Comparison of ENCODE assay signal across 26 cellular contexts in the genomic region with DNA sequence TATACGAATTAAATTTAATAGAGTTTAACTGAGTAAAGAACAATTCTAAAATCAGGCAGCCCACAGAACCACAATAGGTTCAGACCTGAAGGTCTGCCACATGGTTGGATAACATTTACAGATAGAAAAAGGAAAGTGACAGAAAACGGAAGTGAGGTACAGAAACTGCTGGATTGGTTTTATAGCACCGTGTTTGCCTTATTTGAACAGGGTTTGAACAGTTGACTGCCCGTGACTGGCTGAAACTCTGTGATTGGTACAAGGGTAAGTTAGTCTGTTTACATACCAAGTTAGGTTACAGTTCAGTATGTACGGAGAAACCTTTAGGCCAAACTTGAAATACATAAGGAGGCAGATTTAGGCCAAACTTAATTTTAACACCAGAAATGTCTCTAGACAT.
DNase-seq lines count a peak whose midpoint lies in the region; ATAC-seq and TF ChIP-seq lines count a peak whose summit lies in the region.
"Had no signal": no experiment of that assay in that cellular context is flagged by ENCODE, and none has a peak within 500 bp of the region (broad histone marks: within the 10 kb centered on the region; RNA-seq: fewer than 3 reads in every experiment).

No MANE protein-coding gene starts in this region.

- POLR2A ChIA-PET in activated CD8-positive, alpha-beta T cell treated with anti-CD3 and anti-CD28 coated beads, Interleukin-2, amount 10 ng/mL, durations not matched to agents 7 days and 5 days (lab: Charles Lee), result no interaction called here
- POLR2A ChIA-PET in WTC11 (lab: Charles Lee), result no interaction called here

- peak overlapping the region; percentile 26 to 97 for H3K27ac Mint-ChIP-seq in natural killer cell treated with Interleukin-12 subunit alpha and Interleukin-12 subunit beta and Interleukin-15 and Interleukin-18, amount 100 ng/mL, for 72 hours
- no peak overlapping the region for H3K27ac Mint-ChIP-seq in natural killer cell
- peak overlapping the region in 3 of 5 experiments; percentile 54 to 86 (median 68) for H3K27ac Mint-ChIP-seq in brain
- no peak overlapping the region for H3K27ac Mint-ChIP-seq in activated naive CD4-positive, alpha-beta T cell treated with anti-CD3 and anti-CD28 coated beads, Interleukin-2, amount 50 U/mL, for 72 hours
- H3K27ac Mint-ChIP-seq in activated CD8-positive, alpha-beta T cell treated with anti-CD3 and anti-CD28 coated beads, Interleukin-2, amount 10 ng/mL, durations not matched to agents 7 days and 5 days, result no peak overlapping the region
- no peak overlapping the region; the same call in 1 of the 2 replicates for H3K27ac Mint-ChIP-seq in WTC11
- H3K27ac Mint-ChIP-seq: activated CD8-positive, alpha-beta memory T cell treated with anti-CD3 and anti-CD28 coated beads, Interleukin-2, amount 10 ng/mL, durations not matched to agents 7 days and 5 days; activated naive CD4-positive, alpha-beta T cell treated with anti-CD3 and anti-CD28 coated beads, Interleukin-2, amount 50 U/mL, for 24 hours; activated T-helper 1 cell treated with anti-CD3 and anti-CD28 coated beads, Interleukin-12 subunit alpha, Interleukin-12 subunit beta, Interleukin-2, Interleukin-4 antibody, amounts not matched to agents 30 ng/mL and 10 ng/mL and 1 ng/mL, durations not matched to agents 14 hours and 24 hours and 36 hours; naive thymus-derived CD4-positive, alpha-beta T cell had no signal

- DNase-seq in natural killer cell treated with Interleukin-12 subunit alpha and Interleukin-12 subunit beta and Interleukin-15 and Interleukin-18, amount 100 ng/mL, for 72 hours (ENCODE audit: low spot score), result no peak
- DNase-seq in natural killer cell (no peak), MV-4-11 (lab: John Stamatoyannopoulos, UW) (peak; percentile 8), NCI-H2227 treated with DMSO at 0.1 percent for 48 hours (lab: John Stamatoyannopoulos, UW) (no peak), WTC11 (ENCODE audit: low spot score) (no peak)
- no peak for DNase-seq in activated naive CD4-positive, alpha-beta T cell treated with anti-CD3 and anti-CD28 coated beads, Interleukin-2, amount 50 U/mL, for 72 hours (ENCODE audit: low spot score in 2 of 2)
- DNase-seq in activated CD8-positive, alpha-beta T cell treated with anti-CD3 and anti-CD28 coated beads, Interleukin-2, amount 10 ng/mL, durations not matched to agents 7 days and 5 days, result no peak
- DNase-seq: activated CD8-positive, alpha-beta memory T cell treated with anti-CD3 and anti-CD28 coated beads, Interleukin-2, amount 10 ng/mL, durations not matched to agents 7 days and 5 days; aorta; Caco-2; DMS79 treated with DMSO at 0.1 percent for 48 hours; dorsolateral prefrontal cortex; heart right ventricle; mesendoderm; naive thymus-derived CD4-positive, alpha-beta T cell; NCI-H1105 treated with DMSO at 0.1 percent for 48 hours; NCI-H2081; NCI-H510A treated with DMSO at 0.1 percent for 48 hours; NK-92 treated with Interleukin-12 subunit alpha and Interleukin-12 subunit beta, amount 100 ng/mL, for 24 hours; sigmoid colon; stimulated activated CD4-positive, alpha-beta T cell treated with anti-CD3 and anti-CD28 coated beads, Interleukin-15, amount 100 ng/mL, for 24 hours; trophoblast cell had no signal

- H3K9me3 Mint-ChIP-seq in natural killer cell treated with Interleukin-12 subunit alpha and Interleukin-12 subunit beta and Interleukin-15 and Interleukin-18, amount 100 ng/mL, for 72 hours, result peaks cover 6% of the 10 kb centered on the region
- H3K9me3 Mint-ChIP-seq in natural killer cell, result no peaks in the 10 kb centered on the region
- peaks cover 0 to 8% (median 4%) of the 10 kb centered on the region in 5 experiments for H3K9me3 Mint-ChIP-seq in brain
- no peaks in the 10 kb centered on the region for H3K9me3 Mint-ChIP-seq in activated naive CD4-positive, alpha-beta T cell treated with anti-CD3 and anti-CD28 coated beads, Interleukin-2, amount 50 U/mL, for 72 hours
- no peaks in the 10 kb centered on the region for H3K9me3 Mint-ChIP-seq in activated CD8-positive, alpha-beta T cell treated with anti-CD3 and anti-CD28 coated beads, Interleukin-2, amount 10 ng/mL, durations not matched to agents 7 days and 5 days (ENCODE audit: insufficient read depth)
- no peaks in the 10 kb centered on the region for H3K9me3 Mint-ChIP-seq in WTC11
- H3K9me3 Mint-ChIP-seq: activated naive CD4-positive, alpha-beta T cell treated with anti-CD3 and anti-CD28 coated beads, Interleukin-2, amount 50 U/mL, for 24 hours; activated T-helper 1 cell treated with anti-CD3 and anti-CD28 coated beads, Interleukin-12 subunit alpha, Interleukin-12 subunit beta, Interleukin-2, Interleukin-4 antibody, amounts not matched to agents 30 ng/mL and 10 ng/mL and 1 ng/mL, durations not matched to agents 14 hours and 24 hours and 36 hours had no signal

- H3K4me3 Mint-ChIP-seq in natural killer cell treated with Interleukin-12 subunit alpha and Interleukin-12 subunit beta and Interleukin-15 and Interleukin-18, amount 100 ng/mL, for 72 hours, result no peak overlapping the region
- H3K4me3 Mint-ChIP-seq in natural killer cell (no peak overlapping the region), brain (no peak overlapping the region), WTC11 (no peak overlapping the region)
- H3K4me3 Mint-ChIP-seq in activated CD8-positive, alpha-beta T cell treated with anti-CD3 and anti-CD28 coated beads, Interleukin-2, amount 10 ng/mL, durations not matched to agents 7 days and 5 days, result no peak overlapping the region
- H3K4me3 Mint-ChIP-seq: activated CD8-positive, alpha-beta memory T cell treated with anti-CD3 and anti-CD28 coated beads, Interleukin-2, amount 10 ng/mL, durations not matched to agents 7 days and 5 days; activated naive CD4-positive, alpha-beta T cell treated with anti-CD3 and anti-CD28 coated beads, Interleukin-2, amount 50 U/mL, for 24 hours; activated T-helper 1 cell treated with anti-CD3 and anti-CD28 coated beads, Interleukin-12 subunit alpha, Interleukin-12 subunit beta, Interleukin-2, Interleukin-4 antibody, amounts not matched to agents 30 ng/mL and 10 ng/mL and 1 ng/mL, durations not matched to agents 14 hours and 24 hours and 36 hours; naive thymus-derived CD4-positive, alpha-beta T cell had no signal

- no peak for TF ChIP-seq CTCF in natural killer cell (IDR thresholded peaks at IDR 0.05)
- no peak for TF ChIP-seq CTCF in brain (conservative IDR thresholded peaks at IDR 0.05)
- TF ChIP-seq CTCF in WTC11 (IDR thresholded peaks at IDR 0.05), result no peak

- peaks cover 0 to 11% of the 10 kb centered on the region in 2 donors for H3K27me3 Mint-ChIP-seq in natural killer cell treated with Interleukin-12 subunit alpha and Interleukin-12 subunit beta and Interleukin-15 and Interleukin-18, amount 100 ng/mL, for 72 hours
- H3K27me3 Mint-ChIP-seq in natural killer cell (ENCODE audit: low read depth in 2 of 2) (peaks cover 0 to 14% of the 10 kb centered on the region in 2 donors), brain (peaks cover 6% of the 10 kb centered on the region), WTC11 (ENCODE audit: low read depth) (no peaks in the 10 kb centered on the region)
- H3K27me3 Mint-ChIP-seq in activated CD8-positive, alpha-beta T cell treated with anti-CD3 and anti-CD28 coated beads, Interleukin-2, amount 10 ng/mL, durations not matched to agents 7 days and 5 days (ENCODE audit: low read depth), result no peaks in the 10 kb centered on the region
- H3K27me3 Mint-ChIP-seq: activated CD8-positive, alpha-beta memory T cell treated with anti-CD3 and anti-CD28 coated beads, Interleukin-2, amount 10 ng/mL, durations not matched to agents 7 days and 5 days; activated naive CD4-positive, alpha-beta T cell treated with anti-CD3 and anti-CD28 coated beads, Interleukin-2, amount 50 U/mL, for 24 hours; naive thymus-derived CD4-positive, alpha-beta T cell had no signal

- peaks cover 25 to 45% of the 10 kb centered on the region in 2 donors for H3K4me1 Mint-ChIP-seq in natural killer cell treated with Interleukin-12 subunit alpha and Interleukin-12 subunit beta and Interleukin-15 and Interleukin-18, amount 100 ng/mL, for 72 hours (ENCODE audit: low read depth in 2 of 2)
- peaks cover 21 to 22% of the 10 kb centered on the region in 2 donors for H3K4me1 Mint-ChIP-seq in natural killer cell
- H3K4me1 Mint-ChIP-seq in brain, result peaks cover 76% of the 10 kb centered on the region
- peaks cover 8% of the 10 kb centered on the region for H3K4me1 Mint-ChIP-seq in activated CD8-positive, alpha-beta T cell treated with anti-CD3 and anti-CD28 coated beads, Interleukin-2, amount 10 ng/mL, durations not matched to agents 7 days and 5 days (ENCODE audit: low read depth)
- H3K4me1 Mint-ChIP-seq in WTC11, result peaks cover 26% of the 10 kb centered on the region
- H3K4me1 Mint-ChIP-seq: activated naive CD4-positive, alpha-beta T cell treated with anti-CD3 and anti-CD28 coated beads, Interleukin-2, amount 50 U/mL, for 24 hours had no signal

- CTCF ChIA-PET in activated CD8-positive, alpha-beta T cell treated with anti-CD3 and anti-CD28 coated beads, Interleukin-2, amount 10 ng/mL, durations not matched to agents 7 days and 5 days (lab: Charles Lee), result no interaction called here
- CTCF ChIA-PET in WTC11 (lab: Charles Lee), result no interaction called here

- no peaks in the 10 kb centered on the region for H3K36me3 Mint-ChIP-seq in natural killer cell treated with Interleukin-12 subunit alpha and Interleukin-12 subunit beta and Interleukin-15 and Interleukin-18, amount 100 ng/mL, for 72 hours
- no peaks in the 10 kb centered on the region for H3K36me3 Mint-ChIP-seq in natural killer cell
- H3K36me3 Mint-ChIP-seq in brain, result peaks cover 5% of the 10 kb centered on the region
- no peaks in the 10 kb centered on the region for H3K36me3 Mint-ChIP-seq in activated naive CD4-positive, alpha-beta T cell treated with anti-CD3 and anti-CD28 coated beads, Interleukin-2, amount 50 U/mL, for 72 hours
- H3K36me3 Mint-ChIP-seq in activated CD8-positive, alpha-beta T cell treated with anti-CD3 and anti-CD28 coated beads, Interleukin-2, amount 10 ng/mL, durations not matched to agents 7 days and 5 days (ENCODE audit: low read depth), result no peaks in the 10 kb centered on the region
- H3K36me3 Mint-ChIP-seq in WTC11, result no peaks in the 10 kb centered on the region
- H3K36me3 Mint-ChIP-seq: activated naive CD4-positive, alpha-beta T cell treated with anti-CD3 and anti-CD28 coated beads, Interleukin-2, amount 50 U/mL, for 24 hours; naive thymus-derived CD4-positive, alpha-beta T cell had no signal

- intact Hi-C loops in natural killer cell (cut with micrococcal nuclease), result no loop called here

- no peak for ATAC-seq in natural killer cell treated with Interleukin-12 subunit alpha and Interleukin-12 subunit beta and Interleukin-15 and Interleukin-18, amount 100 ng/mL, for 72 hours
- ATAC-seq in natural killer cell (no peak), WTC11 (no peak)
- ATAC-seq in activated naive CD4-positive, alpha-beta T cell treated with anti-CD3 and anti-CD28 coated beads, Interleukin-2, amount 50 U/mL, for 72 hours, result no peak
- no peak for ATAC-seq in activated CD8-positive, alpha-beta T cell treated with anti-CD3 and anti-CD28 coated beads, Interleukin-2, amount 10 ng/mL, durations not matched to agents 7 days and 5 days
- ATAC-seq: activated CD8-positive, alpha-beta memory T cell treated with anti-CD3 and anti-CD28 coated beads, Interleukin-2, amount 10 ng/mL, durations not matched to agents 7 days and 5 days; heart right ventricle; naive thymus-derived CD4-positive, alpha-beta T cell; Right ventricle myocardium inferior had no signal

TF ChIP-seq in WTC11, 78 proteins besides CTCF, POLR2A, EP300 and RAD21 (continues in another document):
- no peak for TF ChIP-seq EMX1 (CRISPR knock-in tag; IDR thresholded peaks at IDR 0.05)

Comparison
In these comparisons a context has a peak if more than half of its experiments do, and no peak if none do; other contexts are left out.
1. H3K27ac Mint-ChIP-seq: peak in natural killer cell treated with Interleukin-12 subunit alpha and Interleukin-12 subunit beta and Interleukin-15 and Interleukin-18, amount 100 ng/mL, for 72 hours (2 of 2) and brain (3 of 5); none in natural killer cell (0 of 2), activated naive CD4-positive, alpha-beta T cell treated with anti-CD3 and anti-CD28 coated beads, Interleukin-2, amount 50 U/mL, for 72 hours (0 of 2), activated CD8-positive, alpha-beta T cell treated with anti-CD3 and anti-CD28 coated beads, Interleukin-2, amount 10 ng/mL, durations not matched to agents 7 days and 5 days (single experiment) and WTC11 (single experiment).